10 cellular contexts compared by ENCODE assay signal in the genomic region with DNA sequence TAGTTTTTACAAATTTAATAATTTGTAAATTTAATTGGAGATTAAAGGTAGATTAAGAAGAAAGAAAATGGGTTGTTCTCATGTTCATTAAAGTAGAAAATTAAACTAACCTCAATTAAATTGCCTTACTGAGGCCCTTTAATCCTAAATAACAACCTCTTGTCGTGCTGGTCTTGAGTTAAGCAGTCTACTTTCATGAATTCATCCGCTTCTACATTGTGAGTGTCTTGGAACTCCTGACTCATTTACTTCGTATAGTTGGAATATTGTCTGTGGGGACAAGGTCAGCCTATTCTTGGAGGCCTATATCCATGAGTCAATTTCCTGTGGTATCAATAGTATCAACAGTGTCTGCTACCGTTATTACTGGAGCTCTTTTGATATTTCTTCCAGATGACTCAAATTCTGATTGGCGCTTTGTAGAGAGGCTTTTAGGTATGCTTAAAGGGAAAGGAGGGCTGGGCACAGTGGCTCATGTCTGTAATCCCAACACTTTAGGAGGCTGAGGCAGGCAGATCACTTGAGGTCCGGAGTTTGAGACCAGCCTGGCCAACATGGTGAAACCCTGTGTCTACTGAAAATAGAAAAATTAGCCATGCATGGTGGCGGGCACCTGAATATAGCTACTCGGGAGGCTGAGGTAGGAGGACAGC. TPM values are rescaled to one million over a fixed set of nuclear protein-coding genes. Genes with fewer than 3 reads are reported as not detected.
"Had no signal": no experiment of that assay in that cellular context is flagged by ENCODE, and none has a peak within 500 bp of the region (broad histone marks: within the 10 kb centered on the region; RNA-seq: fewer than 3 reads in every experiment).

No MANE protein-coding gene starts in this region.

RNA-seq across cellular contexts. Expression of a gene that starts 29.9 kb away (rescaled TPM):
- total RNA-seq: body of pancreas, esophagus muscularis mucosa, frontal cortex, left lobe of liver, lung, sciatic nerve, spleen, T-cell, urinary bladder had no signal
- polyA plus RNA-seq: keratinocyte, lung, spleen, urinary bladder had no signal
